In the genomic region with DNA sequence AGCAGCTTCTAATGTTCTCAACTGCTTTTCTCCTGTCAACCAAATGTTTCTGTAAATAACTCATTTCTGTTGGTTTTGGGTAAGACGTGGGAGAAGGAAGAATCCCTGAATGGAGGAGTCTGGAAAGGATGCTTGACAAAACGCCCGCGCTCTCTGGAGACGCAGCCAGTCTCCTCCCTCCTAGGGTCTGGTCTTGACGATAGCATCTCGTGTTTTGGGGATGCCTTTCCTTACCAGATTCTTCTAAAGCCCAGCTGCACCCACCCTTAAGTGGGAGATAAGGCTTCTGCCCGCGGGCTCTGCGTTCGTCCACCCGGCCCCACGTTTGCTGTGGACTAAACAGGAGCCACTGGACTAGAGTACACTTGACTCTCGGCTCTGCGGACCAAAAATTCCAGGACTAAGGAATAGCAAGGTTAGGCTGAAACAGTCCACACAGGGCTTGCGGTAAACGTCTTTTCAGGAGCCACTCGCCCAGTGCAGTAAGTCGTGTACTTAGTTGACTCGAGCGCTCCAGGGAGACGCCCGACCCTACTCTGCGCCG, we compare ENCODE assay signal across 8 cellular contexts. TPM values are rescaled to one million over a fixed set of nuclear protein-coding genes. Genes with fewer than 3 reads are reported as not detected.
A peak's percentile ranks its signal among the peaks of the same experiment; 100 is the strongest.
DNase-seq lines count a peak whose midpoint lies in the region; ATAC-seq and TF ChIP-seq lines count a peak whose summit lies in the region.

No MANE protein-coding gene starts in this region.

- H3K9ac ChIP-seq in HUES48 (ENCODE audit: low read depth, low read length) (no peak overlapping the region), iPS-15b (ENCODE audit: low read depth, low read length) (no peak overlapping the region), skeletal muscle satellite cell (ENCODE audit: low read depth, low read length) (peak overlapping the region; percentile 99)

- H3K27ac ChIP-seq in HUES48 (ENCODE audit: low read depth, low read length) = no peak overlapping the region

- ATAC-seq in HG03442 (IDR thresholded peaks at IDR 0.05; ENCODE audit: unreplicated experiment) (no peak), HG03460 (IDR thresholded peaks at IDR 0.05; ENCODE audit: unreplicated experiment) (no peak)

- no peak for TF ChIP-seq CTCF in astrocyte of the cerebellum (IDR thresholded peaks at IDR 0.05; ENCODE audit: low read depth, low read length, missing control alignments)

- H3K4me1 ChIP-seq in HUES48 (ENCODE audit: control insufficient read depth, insufficient read depth, low read length) = peaks cover 4% of the 10 kb centered on the region; the same call in 1 of the 2 replicates
- H3K4me1 ChIP-seq in iPS-15b (ENCODE audit: control insufficient read depth, insufficient read depth, low read length) = no peaks in the 10 kb centered on the region
- H3K4me1 ChIP-seq in skeletal muscle satellite cell (ENCODE audit: control insufficient read depth, insufficient read depth, low read length) = peaks cover 30% of the 10 kb centered on the region

- H3K27me3 ChIP-seq in HUES48 (ENCODE audit: control insufficient read depth, insufficient read depth, low read length) (peaks cover 9% of the 10 kb centered on the region), iPS-15b (ENCODE audit: control insufficient read depth, insufficient read depth, low read length) (peaks cover 20% of the 10 kb centered on the region), skeletal muscle satellite cell (ENCODE audit: control insufficient read depth, insufficient read depth, low read length) (no peaks in the 10 kb centered on the region)

- peak overlapping the region; percentile 83 for H3K4me3 ChIP-seq in HUES48 (ENCODE audit: low read depth, low read length)
- peak overlapping the region; percentile 70 for H3K4me3 ChIP-seq in astrocyte of the cerebellum (ENCODE audit: low read depth, low read length)
- H3K4me3 ChIP-seq in iPS-15b (ENCODE audit: low read depth, low read length) = peak overlapping the region; percentile 84
- H3K4me3 ChIP-seq in skeletal muscle satellite cell (ENCODE audit: low read length) = peak overlapping the region; percentile 99

- H3K36me3 ChIP-seq in HUES48 (ENCODE audit: control insufficient read depth, insufficient read depth, low read length) (peaks cover 5% of the 10 kb centered on the region; the same call in 1 of the 2 replicates), iPS-15b (ENCODE audit: control insufficient read depth, insufficient read depth, low read length) (no peaks in the 10 kb centered on the region), skeletal muscle satellite cell (ENCODE audit: insufficient read depth, low read length) (peaks cover 34% of the 10 kb centered on the region)

- H3K4me2 ChIP-seq in skeletal muscle satellite cell (ENCODE audit: low read length) = peak overlapping the region; percentile 98

- no peak for DNase-seq in astrocyte of the cerebellum (ENCODE audit: low read depth)
- no peak for DNase-seq in activated gamma-delta T cell (lab: John Stamatoyannopoulos, UW)
- DNase-seq in NCI-H1694 treated with DMSO at 0.1 percent for 48 hours (lab: John Stamatoyannopoulos, UW) = no peak

- H3K9me3 ChIP-seq in HUES48 (ENCODE audit: control insufficient read depth, insufficient read depth, low read length) (no peaks in the 10 kb centered on the region), iPS-15b (ENCODE audit: control insufficient read depth, insufficient read depth, low read length) (no peaks in the 10 kb centered on the region), skeletal muscle satellite cell (replicated peaks; ENCODE audit: low read length) (no peaks in the 10 kb centered on the region)

- in situ Hi-C loops in astrocyte of the cerebellum (cut with HindIII; ENCODE audit: low sequenced_read_pairs) = no loop called here

RNA-seq across cellular contexts. Expression of a gene that starts 0.5 kb away (rescaled TPM):
- 336 and 928 TPM in 2 replicates for total RNA-seq in skeletal muscle satellite cell (2012; rRNA removed)
